22 cellular contexts compared by ENCODE assay signal in genomic region chr13:21749410-21749809, GRCh38.
DNase-seq lines count a peak whose midpoint lies in the region; TF ChIP-seq lines count a peak whose summit lies in the region.
"Had no signal": no experiment of that assay in that cellular context is flagged by ENCODE, and none has a peak within 500 bp of the region (broad histone marks: within the 10 kb centered on the region; RNA-seq: fewer than 3 reads in every experiment).

No MANE protein-coding gene starts in this region.

- peak overlapping the region; percentile 96 for H3K27ac ChIP-seq in SJSA1
- H3K27ac ChIP-seq: esophagus muscularis mucosa, neural progenitor cell, thyroid gland had no signal

- DNase-seq in ELR (ENCODE audit: low read depth): peak; percentile 25
- DNase-seq in SJSA1 (ENCODE audit: low read depth in 1 of 2, low spot score in 2 of 2): peak; percentile 50 to 82
- peak; percentile 55 for DNase-seq in fibroblast of villous mesenchyme (ENCODE audit: low read depth)
- peak; percentile 27 for DNase-seq in retinal pigment epithelial cell (ENCODE audit: low read depth)
- no peak for DNase-seq in DMS79 (lab: John Stamatoyannopoulos, UW)
- DNase-seq in G401 (ENCODE audit: low spot score): no peak
- no peak for DNase-seq in DMS53 treated with DMSO at 0.1 percent for 48 hours (lab: John Stamatoyannopoulos, UW; ENCODE audit: unreplicated experiment)
- DNase-seq: activated naive CD4-positive, alpha-beta T cell treated with anti-CD3 and anti-CD28 coated beads, Interleukin-2, amount 50 U/mL, for 16 hours; anterior cingulate cortex; CD8-positive, alpha-beta T cell; cerebellar nuclear complex; DND-41; effector CD4-positive, alpha-beta T cell; Karpas-422; NCI-H1694 treated with DMSO at 0.1 percent for 48 hours; NCI-H2171 treated with DMSO at 0.1 percent for 48 hours; NCI-H526; stimulated activated naive CD8-positive, alpha-beta T cell treated with anti-CD3 and anti-CD28 coated beads, Interleukin-15, amount 100 ng/mL, for 72 hours; T-helper 9 cell; thyroid gland had no signal

- no peaks in the 10 kb centered on the region for H3K27me3 ChIP-seq in SJSA1 (replicated peaks)
- H3K27me3 ChIP-seq: esophagus muscularis mucosa, neural progenitor cell, thyroid gland had no signal

- TF ChIP-seq CTCF in fibroblast of villous mesenchyme (IDR thresholded peaks at IDR 0.05; ENCODE audit: insufficient read depth, low read depth, low read length) (no peak), retinal pigment epithelial cell (conservative IDR thresholded peaks at IDR 0.05; ENCODE audit: low read depth, low read length) (no peak)

- in situ Hi-C loops in G401 (cut with HindIII; ENCODE audit: low sequenced_read_pairs): no loop called here

- peaks cover 24% of the 10 kb centered on the region for H3K4me1 ChIP-seq in SJSA1 (replicated peaks)
- H3K4me1 ChIP-seq: esophagus muscularis mucosa, neural progenitor cell, thyroid gland had no signal

- H3K4me3 ChIP-seq in SJSA1 (no peak overlapping the region), fibroblast of villous mesenchyme (ENCODE audit: low read depth, low read length) (no peak overlapping the region), retinal pigment epithelial cell (ENCODE audit: low read length) (no peak overlapping the region)
- H3K4me3 ChIP-seq: esophagus muscularis mucosa, neural progenitor cell, thyroid gland had no signal

- no peaks in the 10 kb centered on the region for H3K36me3 ChIP-seq in SJSA1
- H3K36me3 ChIP-seq: esophagus muscularis mucosa, neural progenitor cell, thyroid gland had no signal

- peaks cover 4% of the 10 kb centered on the region; the same call in 1 of the 2 replicates for H3K9me3 ChIP-seq in SJSA1 (replicated peaks)
- H3K9me3 ChIP-seq: esophagus muscularis mucosa, thyroid gland had no signal

Comparison
In these comparisons a context has a peak if more than half of its experiments do, and no peak if none do; other contexts are left out.
1. DNase-seq: peak in ELR (single experiment), SJSA1 (2 of 2), fibroblast of villous mesenchyme (single experiment) and retinal pigment epithelial cell (single experiment); none in DMS79 (single experiment), G401 (single experiment) and DMS53 treated with DMSO at 0.1 percent for 48 hours (single experiment).